ENCODE assay signal across 8 cellular contexts in genomic region chr22:30286813-30287625, GRCh38. TPM values are rescaled to one million over a fixed set of nuclear protein-coding genes. Genes with fewer than 3 reads are reported as not detected.
A peak's percentile ranks its signal among the peaks of the same experiment; 100 is the strongest.
DNase-seq lines count a peak whose midpoint lies in the region; ATAC-seq and TF ChIP-seq lines count a peak whose summit lies in the region.

No MANE protein-coding gene starts in this region.

- no peaks in the 10 kb centered on the region for H3K9me3 Mint-ChIP-seq in activated T-cell treated with anti-CD3 and anti-CD28 coated beads, Interleukin-2, amount 50 U/mL, for 72 hours

- no peak overlapping the region for H3K4me3 Mint-ChIP-seq in activated T-cell treated with anti-CD3 and anti-CD28 coated beads, Interleukin-2, amount 50 U/mL, for 72 hours

- H3K27me3 Mint-ChIP-seq in activated T-cell treated with anti-CD3 and anti-CD28 coated beads, Interleukin-2, amount 50 U/mL, for 72 hours (ENCODE audit: low read depth), result no peaks in the 10 kb centered on the region

- peaks cover 0 to 49% of the 10 kb centered on the region in 2 donors for H3K36me3 ChIP-seq in gastroesophageal sphincter

- peak; percentile 41 to 45 for ATAC-seq in activated T-cell treated with anti-CD3 and anti-CD28 coated beads, Interleukin-2, amount 50 U/mL, for 72 hours (replicated peaks in 1 of 2)
- ATAC-seq in gastroesophageal sphincter, result no peak

- H3K27me3 ChIP-seq in gastroesophageal sphincter, result no peaks in the 10 kb centered on the region

- peaks cover 7 to 49% (median 35%) of the 10 kb centered on the region in 3 donors for H3K4me1 ChIP-seq in gastroesophageal sphincter

- no peak overlapping the region for H3K4me3 ChIP-seq in gastroesophageal sphincter

- no peaks in the 10 kb centered on the region for H3K9me3 ChIP-seq in gastroesophageal sphincter

- H3K27ac ChIP-seq in gastroesophageal sphincter, result peak overlapping the region in 2 of 4 donors; percentile 95 to 98

- peaks cover 38% of the 10 kb centered on the region for H3K4me1 Mint-ChIP-seq in activated T-cell treated with anti-CD3 and anti-CD28 coated beads, Interleukin-2, amount 50 U/mL, for 72 hours (ENCODE audit: low read depth)

- TF ChIP-seq POLR2A in gastroesophageal sphincter (IDR thresholded peaks at IDR 0.05), result no peak

- WGBS in gastroesophageal sphincter (ENCODE audit: low coverage in 1 of 2), 2 donors, result 54 to 58% methylated on average over 6 to 7 of the region's 31 CpGs

- peak; percentile 81 for TF ChIP-seq CTCF in AG09319 (IDR thresholded peaks at IDR 0.05; ENCODE audit: low read depth, low read length)
- peak in 3 of 4 experiments; percentile 80 to 87 (median 85) for TF ChIP-seq CTCF in gastroesophageal sphincter (IDR thresholded peaks at IDR 0.05)

- H3K27ac Mint-ChIP-seq in activated T-cell treated with anti-CD3 and anti-CD28 coated beads, Interleukin-2, amount 50 U/mL, for 72 hours, result no peak overlapping the region

- DNase-seq in AG09319 (ENCODE audit: extremely low read depth, low read depth) (no peak), GM19238 (ENCODE audit: insufficient read length, low spot score) (peak; percentile 76), renal cortical epithelial cell (ENCODE audit: low read depth) (peak; percentile 36), NCI-H774 (lab: John Stamatoyannopoulos, UW) (no peak), cerebellar nuclear complex (lab: John Stamatoyannopoulos, UW) (no peak)
- DNase-seq in activated T-cell treated with anti-CD3 and anti-CD28 coated beads, Interleukin-2, amount 50 U/mL, for 72 hours, result peak; percentile 88 to 94

- H3K36me3 Mint-ChIP-seq in activated T-cell treated with anti-CD3 and anti-CD28 coated beads, Interleukin-2, amount 50 U/mL, for 72 hours (ENCODE audit: insufficient read depth in 2 of 2), result no peaks in the 10 kb centered on the region

- TF ChIP-seq EP300 in gastroesophageal sphincter (IDR thresholded peaks at IDR 0.05), result no peak

TF ChIP-seq in PFSK-1, 5 proteins besides CTCF, POLR2A, EP300 and RAD21:
- no peak for TF ChIP-seq REST (IDR thresholded peaks at IDR 0.05; ENCODE audit: insufficient read depth in 1 of 2, low read depth in 2 of 2, low read length in 2 of 2)
- TF ChIP-seq TAF1 (IDR thresholded peaks at IDR 0.05; ENCODE audit: borderline replicate concordance, insufficient read depth, low read length), result no peak
- TF ChIP-seq POLR2AphosphoS5 (IDR thresholded peaks at IDR 0.05; ENCODE audit: low read depth, low read length), result no peak
- TF ChIP-seq SIN3A (IDR thresholded peaks at IDR 0.05; ENCODE audit: borderline replicate concordance, insufficient read depth, low read length), result no peak
- TF ChIP-seq FOXP2 (optimal IDR thresholded peaks at IDR 0.05; ENCODE audit: borderline replicate concordance, extremely low read depth, extremely low read length, insufficient read depth), result peak; percentile 6

RNA-seq across cellular contexts. Expression of gene CASTOR1, which starts 2.3 kb away (rescaled TPM):
- polyA plus RNA-seq in PFSK-1 (2012; ENCODE audit: insufficient read length, low read depth), result 23.0 TPM
- total RNA-seq in activated T-cell treated with anti-CD3 and anti-CD28 coated beads, Interleukin-2, amount 50 U/mL, for 72 hours, result 1 to 10 TPM; 6.2 to 7.4 TPM
- 10 to 100 TPM; 12.9 to 17.1 (median 16.2) TPM for total RNA-seq in gastroesophageal sphincter
- total RNA-seq in renal cortical epithelial cell, result 9.8 and 13.0 TPM in 2 replicates

RNA-seq across cellular contexts. Expression of gene OSM, which starts 20.4 kb away (rescaled TPM):
- not detected for polyA plus RNA-seq in PFSK-1 (2012; ENCODE audit: insufficient read length, low read depth)
- total RNA-seq in activated T-cell treated with anti-CD3 and anti-CD28 coated beads, Interleukin-2, amount 50 U/mL, for 72 hours, result 10 to 100 TPM; 20.9 to 21.9 TPM
- total RNA-seq in gastroesophageal sphincter, result 1 to 10 TPM in 2 of 4 donors, not detected in 2; 4.1 to 7.7 TPM
- total RNA-seq in renal cortical epithelial cell, result not detected in 2 replicates

RNA-seq across cellular contexts. Expression of gene TBC1D10A, which starts 39.7 kb away (rescaled TPM):
- 20.2 TPM for polyA plus RNA-seq in PFSK-1 (2012; ENCODE audit: insufficient read length, low read depth)
- 10 to 100 TPM; 25.6 to 30.0 TPM for total RNA-seq in activated T-cell treated with anti-CD3 and anti-CD28 coated beads, Interleukin-2, amount 50 U/mL, for 72 hours
- total RNA-seq in gastroesophageal sphincter (10 to 100 TPM; 25.3 to 30.8 (median 26.0) TPM), renal cortical epithelial cell (21.4 and 23.6 TPM in 2 replicates)

RNA-seq across cellular contexts. Expression of gene LIF, which starts 40.5 kb away (rescaled TPM):
- polyA plus RNA-seq in PFSK-1 (2012; ENCODE audit: insufficient read length, low read depth), result 91.9 TPM
- 10 to 100 TPM; 67.9 to 71.3 TPM for total RNA-seq in activated T-cell treated with anti-CD3 and anti-CD28 coated beads, Interleukin-2, amount 50 U/mL, for 72 hours
- total RNA-seq in gastroesophageal sphincter, result 10 to 100 TPM in 1 of 4 donors, under 1 TPM in 2, not detected in 1; 0.58 to 15.8 (median 0.59) TPM
- total RNA-seq in renal cortical epithelial cell, result 58.1 and 84.0 TPM in 2 replicates

Comparison
In these comparisons a context has a peak if more than half of its experiments do, and no peak if none do; other contexts are left out.
1. DNase-seq: peak in GM19238 (single experiment), activated T-cell treated with anti-CD3 and anti-CD28 coated beads, Interleukin-2, amount 50 U/mL, for 72 hours (2 of 2) and renal cortical epithelial cell (single experiment); none in AG09319 (single experiment), NCI-H774 (single experiment) and cerebellar nuclear complex (0 of 2).